12 cellular contexts compared by ENCODE assay signal in the genomic region with DNA sequence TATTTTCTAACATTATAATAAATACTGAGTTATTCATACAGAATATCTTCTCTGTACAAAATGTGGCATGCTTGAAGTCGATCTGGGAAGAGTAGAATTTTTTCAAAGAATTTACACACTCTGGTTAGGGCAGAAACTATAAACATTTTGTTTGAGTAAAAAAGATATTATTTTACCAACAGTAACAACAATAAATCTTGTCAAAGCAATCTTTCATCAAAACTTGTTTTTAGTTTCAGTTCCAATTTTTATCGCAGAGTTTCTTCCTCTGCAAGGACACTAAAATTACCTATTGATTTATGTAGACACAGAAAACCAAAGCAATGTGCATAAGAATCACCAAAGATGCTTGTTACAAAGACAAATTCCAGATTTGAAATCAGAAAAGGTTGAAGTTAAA.
DNase-seq lines count a peak whose midpoint lies in the region; ATAC-seq, FAIRE-seq and TF ChIP-seq lines count a peak whose summit lies in the region.
"Had no signal": no experiment of that assay in that cellular context is flagged by ENCODE, and none has a peak within 500 bp of the region (broad histone marks: within the 10 kb centered on the region; RNA-seq: fewer than 3 reads in every experiment).

No MANE protein-coding gene starts in this region.

- no peaks in the 10 kb centered on the region for H3K9me3 ChIP-seq in T-helper 17 cell (ENCODE audit: control insufficient read depth, low read length, poor library complexity, severe bottlenecking)
- no peaks in the 10 kb centered on the region for H3K9me3 ChIP-seq in kidney (ENCODE audit: control insufficient read depth in 1 of 2, low read length in 2 of 2)
- H3K9me3 ChIP-seq: BE2C, prostate gland had no signal

- H3K9me3 Mint-ChIP-seq in activated naive CD4-positive, alpha-beta T cell treated with anti-CD3 and anti-CD28 coated beads, Interleukin-2, amount 10 ng/mL, durations not matched to agents 7 days and 5 days = no peaks in the 10 kb centered on the region
- no peaks in the 10 kb centered on the region for H3K9me3 Mint-ChIP-seq in stimulated activated naive CD8-positive, alpha-beta T cell treated with anti-CD3 and anti-CD28 coated beads, Interleukin-15, amount 100 ng/mL, for 72 hours

- no peak overlapping the region for H3K9ac ChIP-seq in kidney (ENCODE audit: low read length in 2 of 2)

- intact Hi-C loops in posterior cingulate gyrus (cut with DNase I) (no loop called here), kidney (cut with DNase I) (no loop called here)

- peak overlapping the region in 1 of 2 donors; percentile 9 for H3K4me3 ChIP-seq in kidney (ENCODE audit: low read length in 2 of 2)
- H3K4me3 ChIP-seq: prostate gland had no signal

- no peak for FAIRE-seq in kidney (lab: Jason Lieb, UNC)

- H3K4me1 ChIP-seq in kidney (ENCODE audit: control insufficient read depth in 1 of 2, insufficient read depth in 1 of 2, low read depth in 1 of 2, low read length in 2 of 2) = no peaks in the 10 kb centered on the region
- H3K4me1 ChIP-seq: BE2C, prostate gland had no signal

- CTCF ChIA-PET in activated naive CD4-positive, alpha-beta T cell treated with anti-CD3 and anti-CD28 coated beads, Interleukin-2, amount 10 ng/mL, durations not matched to agents 7 days and 5 days (lab: Charles Lee) = no interaction called here

- TF ChIP-seq CTCF in kidney (IDR thresholded peaks at IDR 0.05; ENCODE audit: borderline replicate concordance, extremely low read depth, insufficient read depth) = no peak

- peaks cover 5% of the 10 kb centered on the region for H3K27me3 Mint-ChIP-seq in activated naive CD4-positive, alpha-beta T cell treated with anti-CD3 and anti-CD28 coated beads, Interleukin-2, amount 10 ng/mL, durations not matched to agents 7 days and 5 days
- H3K27me3 Mint-ChIP-seq in T-helper 17 cell = no peaks in the 10 kb centered on the region
- H3K27me3 Mint-ChIP-seq in stimulated activated naive CD8-positive, alpha-beta T cell treated with anti-CD3 and anti-CD28 coated beads, Interleukin-15, amount 100 ng/mL, for 72 hours = peaks cover 5% of the 10 kb centered on the region

- no peak overlapping the region for H3K27ac ChIP-seq in kidney (ENCODE audit: low read depth in 2 of 2, low read length in 2 of 2)
- H3K27ac ChIP-seq: prostate gland had no signal

- no peak for DNase-seq in activated naive CD4-positive, alpha-beta T cell treated with anti-CD3 and anti-CD28 coated beads, Interleukin-2, amount 10 ng/mL, durations not matched to agents 7 days and 5 days
- DNase-seq in activated naive CD4-positive, alpha-beta T cell treated with anti-CD3 and anti-CD28 coated beads, Interleukin-2, amount 50 U/mL, for 16 hours = no peak
- DNase-seq in T-helper 17 cell (no peak), posterior cingulate gyrus (no peak), kidney (no peak)
- no peak for DNase-seq in stimulated activated naive CD8-positive, alpha-beta T cell treated with anti-CD3 and anti-CD28 coated beads, Interleukin-15, amount 100 ng/mL, for 72 hours
- DNase-seq: BE2C, NCI-H1092 had no signal

- ATAC-seq in HG02840 (IDR thresholded peaks at IDR 0.05; ENCODE audit: low FRiP score, unreplicated experiment) = peak; percentile 18
- no peak for ATAC-seq in T-helper 17 cell
- no peak for ATAC-seq in stimulated activated naive CD8-positive, alpha-beta T cell treated with anti-CD3 and anti-CD28 coated beads, Interleukin-15, amount 100 ng/mL, for 72 hours
- no peak for ATAC-seq in HG03439 (IDR thresholded peaks at IDR 0.05; ENCODE audit: unreplicated experiment)
- ATAC-seq: left colon had no signal

- no peaks in the 10 kb centered on the region for H3K36me3 ChIP-seq in kidney (ENCODE audit: control insufficient read depth in 1 of 2, insufficient read depth in 2 of 2, low read length in 2 of 2)
- H3K36me3 ChIP-seq: BE2C, prostate gland had no signal

- H3K27ac Mint-ChIP-seq in activated naive CD4-positive, alpha-beta T cell treated with anti-CD3 and anti-CD28 coated beads, Interleukin-2, amount 10 ng/mL, durations not matched to agents 7 days and 5 days = no peak overlapping the region
- peak overlapping the region; percentile 37 for H3K27ac Mint-ChIP-seq in T-helper 17 cell
- peak overlapping the region; percentile 25 to 74 for H3K27ac Mint-ChIP-seq in stimulated activated naive CD8-positive, alpha-beta T cell treated with anti-CD3 and anti-CD28 coated beads, Interleukin-15, amount 100 ng/mL, for 72 hours

- peak overlapping the region; percentile 33 for H3K4me3 Mint-ChIP-seq in activated naive CD4-positive, alpha-beta T cell treated with anti-CD3 and anti-CD28 coated beads, Interleukin-2, amount 10 ng/mL, durations not matched to agents 7 days and 5 days
- H3K4me3 Mint-ChIP-seq in T-helper 17 cell = peak overlapping the region; percentile 36
- H3K4me3 Mint-ChIP-seq in stimulated activated naive CD8-positive, alpha-beta T cell treated with anti-CD3 and anti-CD28 coated beads, Interleukin-15, amount 100 ng/mL, for 72 hours = peak overlapping the region; percentile 39 to 50

- no peaks in the 10 kb centered on the region for H3K36me3 Mint-ChIP-seq in activated naive CD4-positive, alpha-beta T cell treated with anti-CD3 and anti-CD28 coated beads, Interleukin-2, amount 10 ng/mL, durations not matched to agents 7 days and 5 days
- peaks cover 2% of the 10 kb centered on the region for H3K36me3 Mint-ChIP-seq in T-helper 17 cell (ENCODE audit: low read depth)

- peaks cover 14% of the 10 kb centered on the region for H3K4me1 Mint-ChIP-seq in activated naive CD4-positive, alpha-beta T cell treated with anti-CD3 and anti-CD28 coated beads, Interleukin-2, amount 10 ng/mL, durations not matched to agents 7 days and 5 days
- peaks cover 11% of the 10 kb centered on the region for H3K4me1 Mint-ChIP-seq in T-helper 17 cell
- H3K4me1 Mint-ChIP-seq in stimulated activated naive CD8-positive, alpha-beta T cell treated with anti-CD3 and anti-CD28 coated beads, Interleukin-15, amount 100 ng/mL, for 72 hours = peaks cover 16% of the 10 kb centered on the region
